ENCODE assay signal across 8 cellular contexts in the genomic region with DNA sequence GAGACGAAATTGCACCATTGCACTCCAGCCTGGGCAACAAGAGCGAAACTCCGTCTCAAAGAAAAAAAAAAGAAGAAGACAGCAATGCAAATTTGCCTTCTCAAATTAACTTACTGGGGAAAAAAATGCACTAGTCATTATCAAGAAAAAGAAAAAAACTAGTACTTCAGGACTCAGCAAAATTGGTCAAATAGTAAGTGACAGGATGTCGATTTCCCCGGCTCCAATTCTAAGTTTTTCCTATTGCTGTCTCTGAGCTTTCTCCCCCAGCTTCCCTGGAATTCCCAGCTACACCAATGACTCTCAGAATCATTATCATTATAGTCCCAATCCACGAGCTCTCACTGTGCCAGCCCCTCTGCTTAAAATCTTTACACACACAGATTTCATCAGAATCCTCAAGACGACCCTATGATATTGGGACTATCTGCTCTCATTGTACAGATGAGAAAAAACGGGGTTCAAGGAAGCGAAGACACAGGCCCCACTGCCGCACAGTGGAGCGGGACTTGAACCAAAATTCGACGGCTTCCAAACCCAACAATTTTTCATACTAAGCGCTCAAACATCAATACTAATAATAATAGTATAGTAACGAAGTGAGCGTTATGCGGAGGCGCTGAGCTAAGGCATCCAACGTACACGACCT. TPM values are rescaled to one million over a fixed set of nuclear protein-coding genes. Genes with fewer than 3 reads are reported as not detected.
DNase-seq lines count a peak whose midpoint lies in the region; ATAC-seq, FAIRE-seq and TF ChIP-seq lines count a peak whose summit lies in the region.

No MANE protein-coding gene starts in this region.

- DNase-seq in AG09309 (ENCODE audit: low read depth) (no peak), bronchial epithelial cell (ENCODE audit: low read depth) (no peak), T1000 (lab: John Stamatoyannopoulos, UW) (no peak), NCI-H510A treated with DMSO at 0.1 percent for 48 hours (lab: John Stamatoyannopoulos, UW) (no peak), nucleus accumbens (lab: John Stamatoyannopoulos, UW) (no peak)

- no peaks in the 10 kb centered on the region for H3K9me3 ChIP-seq in HUES6 (ENCODE audit: control insufficient read depth, insufficient read depth, low read depth, low read length)
- H3K9me3 ChIP-seq in muscle layer of colon (ENCODE audit: low read length): no peaks in the 10 kb centered on the region

- H3K27ac ChIP-seq in HUES6 (ENCODE audit: low read depth, low read length) (no peak overlapping the region; the same call in 1 of the 2 replicates), muscle layer of colon (ENCODE audit: low read depth, low read length) (peak overlapping the region; percentile 50)

- peak overlapping the region; percentile 86 for H3K4me3 ChIP-seq in AG09309 (ENCODE audit: control insufficient read depth, low read depth, low read length)
- H3K4me3 ChIP-seq in HUES6 (ENCODE audit: low read depth, low read length): peak overlapping the region; percentile 98
- H3K4me3 ChIP-seq in bronchial epithelial cell (ENCODE audit: low read depth, low read length): peak overlapping the region; percentile 71
- peak overlapping the region; percentile 40 to 83 for H3K4me3 ChIP-seq in muscle layer of colon (ENCODE audit: low read depth in 1 of 2, low read length in 2 of 2)

- H3K4me1 ChIP-seq in HUES6 (ENCODE audit: control insufficient read depth, insufficient read depth, low read length) (peaks cover 3% of the 10 kb centered on the region; the same call in 1 of the 2 replicates), muscle layer of colon (ENCODE audit: insufficient read depth, low read length) (peaks cover 19% of the 10 kb centered on the region)

- no peak for TF ChIP-seq CTCF in AG09309 (IDR thresholded peaks at IDR 0.05; ENCODE audit: control insufficient read depth, insufficient read depth, low read depth, low read length, missing control alignments)
- no peak for TF ChIP-seq CTCF in bronchial epithelial cell (IDR thresholded peaks at IDR 0.05; ENCODE audit: insufficient read depth, low read length, severe bottlenecking)

- H3K27me3 ChIP-seq in HUES6 (ENCODE audit: control insufficient read depth, insufficient read depth, low read length) (no peaks in the 10 kb centered on the region), bronchial epithelial cell (ENCODE audit: control insufficient read depth, insufficient read depth, low read length) (no peaks in the 10 kb centered on the region), muscle layer of colon (ENCODE audit: control insufficient read depth in 1 of 2, insufficient read depth in 2 of 2, low read length in 2 of 2) (no peaks in the 10 kb centered on the region)

- ATAC-seq in HG03139 (IDR thresholded peaks at IDR 0.05; ENCODE audit: unreplicated experiment): no peak

- peak overlapping the region; percentile 49 for H3K9ac ChIP-seq in HUES6 (ENCODE audit: low read length)
- peak overlapping the region; percentile 76 for H3K9ac ChIP-seq in muscle layer of colon (ENCODE audit: low read length)

- FAIRE-seq in bronchial epithelial cell (lab: Jason Lieb, UNC): no peak

- H3K36me3 ChIP-seq in HUES6 (ENCODE audit: control insufficient read depth, insufficient read depth, low read length) (no peaks in the 10 kb centered on the region), bronchial epithelial cell (ENCODE audit: control insufficient read depth, insufficient read depth, low read length) (no peaks in the 10 kb centered on the region), muscle layer of colon (ENCODE audit: insufficient read depth, low read length) (no peaks in the 10 kb centered on the region)

RNA-seq across cellular contexts. Expression of gene C19orf47, which starts 0.6 kb away (rescaled TPM):
- 3.7 and 4.7 TPM in 2 replicates for total RNA-seq in bronchial epithelial cell

RNA-seq across cellular contexts. Expression of gene PLD3, which starts 0.9 kb away (rescaled TPM):
- total RNA-seq in bronchial epithelial cell: 162 and 199 TPM in 2 replicates

RNA-seq across cellular contexts. Expression of gene HIPK4, which starts 42.4 kb away (rescaled TPM):
- total RNA-seq in bronchial epithelial cell: 0.26 TPM in 1 of 2 replicates, not detected in the other
